Comparison of ENCODE assay signal across 8 cellular contexts in the genomic region with DNA sequence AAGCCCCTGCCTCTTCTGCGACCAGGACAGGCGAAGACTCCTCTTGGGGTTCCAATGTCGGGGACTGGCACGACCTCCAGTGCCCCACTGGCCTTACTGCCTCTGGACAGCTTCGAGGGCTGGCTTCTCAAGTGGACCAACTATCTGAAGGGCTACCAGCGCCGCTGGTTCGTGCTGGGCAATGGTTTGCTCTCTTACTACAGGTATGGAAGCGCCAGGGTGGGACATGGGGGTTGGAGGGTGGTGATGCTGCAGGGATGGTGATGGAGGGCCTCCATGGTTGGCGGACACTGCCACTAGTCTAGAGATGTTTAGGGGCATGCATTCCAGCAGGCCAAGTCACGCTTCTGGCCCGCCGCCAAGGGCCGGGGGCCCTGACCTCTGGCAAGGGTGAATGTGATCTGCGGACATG. TPM values are rescaled to one million over a fixed set of nuclear protein-coding genes. Genes with fewer than 3 reads are reported as not detected.
DNase-seq lines count a peak whose midpoint lies in the region; ATAC-seq and TF ChIP-seq lines count a peak whose summit lies in the region.

No MANE protein-coding gene starts in this region.

- H3K36me3 ChIP-seq in GM23338 (ENCODE audit: insufficient read depth) (no peaks in the 10 kb centered on the region), hepatocyte (replicated peaks; ENCODE audit: insufficient read depth, low read depth) (no peaks in the 10 kb centered on the region)

- no peaks in the 10 kb centered on the region for H3K79me2 ChIP-seq in GM23338 (replicated peaks; ENCODE audit: insufficient read depth)
- no peaks in the 10 kb centered on the region for H3K79me2 ChIP-seq in hepatocyte

- peaks cover 23% of the 10 kb centered on the region for H3K27me3 ChIP-seq in GM23338 (ENCODE audit: insufficient read depth)
- H3K27me3 ChIP-seq in hepatocyte = peaks cover 3% of the 10 kb centered on the region

- H3K36me3 Mint-ChIP-seq in GM23338 (ENCODE audit: low read depth) = no peaks in the 10 kb centered on the region
- no peaks in the 10 kb centered on the region for H3K36me3 Mint-ChIP-seq in activated T-helper 17 cell treated with anti-CD3 and anti-CD28 coated beads, Interleukin-2, amount 50 U/mL, for 72 hours (ENCODE audit: low read depth)

- no peaks in the 10 kb centered on the region for H3K9me3 Mint-ChIP-seq in GM23338
- H3K9me3 Mint-ChIP-seq in activated T-helper 17 cell treated with anti-CD3 and anti-CD28 coated beads, Interleukin-2, amount 50 U/mL, for 72 hours = no peaks in the 10 kb centered on the region

- H3K4me3 Mint-ChIP-seq in GM23338 = peak overlapping the region; percentile 69
- H3K4me3 Mint-ChIP-seq in activated T-helper 17 cell treated with anti-CD3 and anti-CD28 coated beads, Interleukin-2, amount 50 U/mL, for 72 hours = peak overlapping the region; percentile 69

- TF ChIP-seq CTCF in GM23338 (conservative IDR thresholded peaks at IDR 0.05; ENCODE audit: low read depth in 2 of 2) (0 out of 4 replicates have a peak, but pooled peaks of 1 of the 2 experiments have one; percentile 11), hepatocyte (IDR thresholded peaks at IDR 0.05; ENCODE audit: poor library complexity) (no peak)

- H3K4me1 ChIP-seq in GM23338 (ENCODE audit: insufficient read depth) = no peaks in the 10 kb centered on the region
- H3K4me1 ChIP-seq in hepatocyte (ENCODE audit: insufficient read depth) = peaks cover 7% of the 10 kb centered on the region

- H3K27me3 Mint-ChIP-seq in GM23338 (ENCODE audit: insufficient read depth, low read depth, poor library complexity) = peaks cover 19% of the 10 kb centered on the region
- peaks cover 9% of the 10 kb centered on the region for H3K27me3 Mint-ChIP-seq in activated T-helper 17 cell treated with anti-CD3 and anti-CD28 coated beads, Interleukin-2, amount 50 U/mL, for 72 hours

- H3K4me2 ChIP-seq in GM23338 (peak overlapping the region; percentile 93), hepatocyte (peak overlapping the region; percentile 99)

- peaks cover 5% of the 10 kb centered on the region; the same call in 2 of the 3 replicates for H3K4me1 Mint-ChIP-seq in GM23338
- H3K4me1 Mint-ChIP-seq in activated T-helper 17 cell treated with anti-CD3 and anti-CD28 coated beads, Interleukin-2, amount 50 U/mL, for 72 hours = no peaks in the 10 kb centered on the region

- intact Hi-C loops in sciatic nerve (cut with DNase I) = no loop called here

- H3K4me3 ChIP-seq in GM23338 (peak overlapping the region; percentile 86), hepatocyte (peak overlapping the region; percentile 87)

- DNase-seq in GM23338 (ENCODE audit: low spot score) (no peak), hepatocyte (ENCODE audit: low spot score) (no peak), sciatic nerve (ENCODE audit: low spot score) (peak; percentile 57), AG20443 (ENCODE audit: low spot score) (no peak)

- H3K9me2 ChIP-seq in GM23338 (ENCODE audit: insufficient read depth) (no peaks in the 10 kb centered on the region), hepatocyte (replicated peaks; ENCODE audit: insufficient read depth) (no peaks in the 10 kb centered on the region)

- H3K9me3 ChIP-seq in hepatocyte (ENCODE audit: low read depth) = no peaks in the 10 kb centered on the region

- H3F3A ChIP-seq in GM23338 (replicated peaks; ENCODE audit: low read depth) = no peaks in the 10 kb centered on the region

- 67% methylated on average over 15 of the region's 15 CpGs for WGBS in hepatocyte (ENCODE audit: low lambda C conversion rate, missing lambda C conversion rate)

- no peak overlapping the region for H3K27ac Mint-ChIP-seq in GM23338
- H3K27ac Mint-ChIP-seq in activated T-helper 17 cell treated with anti-CD3 and anti-CD28 coated beads, Interleukin-2, amount 50 U/mL, for 72 hours = peak overlapping the region; percentile 50

- peak overlapping the region; percentile 95 for H2AFZ ChIP-seq in GM23338
- H2AFZ ChIP-seq in hepatocyte = peak overlapping the region; percentile 100

- H4K20me1 ChIP-seq in GM23338 (replicated peaks; ENCODE audit: insufficient read depth) (no peaks in the 10 kb centered on the region; the same call in 1 of the 2 replicates), hepatocyte (ENCODE audit: insufficient read depth, poor library complexity, severe bottlenecking) (no peaks in the 10 kb centered on the region)

- H3K27ac ChIP-seq in GM23338 (ENCODE audit: low read depth) (no peak overlapping the region), hepatocyte (no peak overlapping the region)

- ATAC-seq in GM23338 (peak; percentile 14), sciatic nerve (no peak), HG03432 (IDR thresholded peaks at IDR 0.05; ENCODE audit: unreplicated experiment) (no peak), HG03378 (IDR thresholded peaks at IDR 0.05; ENCODE audit: unreplicated experiment) (no peak), GM19395 (IDR thresholded peaks at IDR 0.05; ENCODE audit: unreplicated experiment) (no peak)
- ATAC-seq in activated T-helper 17 cell treated with anti-CD3 and anti-CD28 coated beads, Interleukin-2, amount 50 U/mL, for 72 hours (replicated peaks) = no peak

TF ChIP-seq in GM23338, 12 proteins besides CTCF, POLR2A, EP300 and RAD21:
- TF ChIP-seq ZNF331 (CRISPR knock-in tag; IDR thresholded peaks at IDR 0.05; ENCODE audit: low read depth) (no peak), ZNF114 (CRISPR knock-in tag; IDR thresholded peaks at IDR 0.05) (no peak), EZH2 (IDR thresholded peaks at IDR 0.05; ENCODE audit: low read depth, unreplicated experiment) (no peak)
- TF ChIP-seq, protein P1, sequence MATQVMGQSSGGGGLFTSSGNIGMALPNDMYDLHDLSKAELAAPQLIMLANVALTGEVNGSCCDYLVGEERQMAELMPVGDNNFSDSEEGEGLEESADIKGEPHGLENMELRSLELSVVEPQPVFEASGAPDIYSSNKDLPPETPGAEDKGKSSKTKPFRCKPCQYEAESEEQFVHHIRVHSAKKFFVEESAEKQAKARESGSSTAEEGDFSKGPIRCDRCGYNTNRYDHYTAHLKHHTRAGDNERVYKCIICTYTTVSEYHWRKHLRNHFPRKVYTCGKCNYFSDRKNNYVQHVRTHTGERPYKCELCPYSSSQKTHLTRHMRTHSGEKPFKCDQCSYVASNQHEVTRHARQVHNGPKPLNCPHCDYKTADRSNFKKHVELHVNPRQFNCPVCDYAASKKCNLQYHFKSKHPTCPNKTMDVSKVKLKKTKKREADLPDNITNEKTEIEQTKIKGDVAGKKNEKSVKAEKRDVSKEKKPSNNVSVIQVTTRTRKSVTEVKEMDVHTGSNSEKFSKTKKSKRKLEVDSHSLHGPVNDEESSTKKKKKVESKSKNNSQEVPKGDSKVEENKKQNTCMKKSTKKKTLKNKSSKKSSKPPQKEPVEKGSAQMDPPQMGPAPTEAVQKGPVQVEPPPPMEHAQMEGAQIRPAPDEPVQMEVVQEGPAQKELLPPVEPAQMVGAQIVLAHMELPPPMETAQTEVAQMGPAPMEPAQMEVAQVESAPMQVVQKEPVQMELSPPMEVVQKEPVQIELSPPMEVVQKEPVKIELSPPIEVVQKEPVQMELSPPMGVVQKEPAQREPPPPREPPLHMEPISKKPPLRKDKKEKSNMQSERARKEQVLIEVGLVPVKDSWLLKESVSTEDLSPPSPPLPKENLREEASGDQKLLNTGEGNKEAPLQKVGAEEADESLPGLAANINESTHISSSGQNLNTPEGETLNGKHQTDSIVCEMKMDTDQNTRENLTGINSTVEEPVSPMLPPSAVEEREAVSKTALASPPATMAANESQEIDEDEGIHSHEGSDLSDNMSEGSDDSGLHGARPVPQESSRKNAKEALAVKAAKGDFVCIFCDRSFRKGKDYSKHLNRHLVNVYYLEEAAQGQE (IDR thresholded peaks at IDR 0.05; ENCODE audit: unreplicated experiment) = no peak

RNA-seq across cellular contexts. Expression of gene OSBP2, which starts 0.7 kb away (rescaled TPM):
- 2.9 and 7.1 TPM in 2 replicates for total RNA-seq in GM23338 (2014; rRNA removed; shearing (Covaris generic))
- 1.7 and 2.1 TPM in 2 replicates for polyA plus RNA-seq in GM23338 (2016; fragmentation: Nextera tagmentation; extraction: Ambion mirVana)
- total RNA-seq in activated T-helper 17 cell treated with anti-CD3 and anti-CD28 coated beads, Interleukin-2, amount 50 U/mL, for 72 hours = 10 to 100 TPM in 1 of 2 donors, 1 to 10 TPM in 1; 3.1 to 16.7 TPM
- 18.8 and 23.0 TPM in 2 replicates for total RNA-seq in hepatocyte
- 22.4 and 25.5 TPM in 2 replicates for polyA plus RNA-seq in hepatocyte
- total RNA-seq in sciatic nerve = 12.0 TPM

RNA-seq across cellular contexts. Expression of gene DUSP18, which starts 27.7 kb away (rescaled TPM):
- total RNA-seq in GM23338 (2014; rRNA removed; shearing (Covaris generic)) = 1.5 and 2.7 TPM in 2 replicates
- polyA plus RNA-seq in GM23338 (2016; fragmentation: Nextera tagmentation; extraction: Ambion mirVana) (1.7 and 2.2 TPM in 2 replicates), hepatocyte (7.9 and 11.2 TPM in 2 replicates)
- total RNA-seq in activated T-helper 17 cell treated with anti-CD3 and anti-CD28 coated beads, Interleukin-2, amount 50 U/mL, for 72 hours = 1 to 10 TPM; 9.6 to 9.7 TPM
- total RNA-seq in hepatocyte (7.7 and 10.4 TPM in 2 replicates), sciatic nerve (12.3 TPM)

RNA-seq across cellular contexts. Expression of gene SLC35E4, which starts 59.8 kb away (rescaled TPM):
- total RNA-seq in GM23338 (2014; rRNA removed; shearing (Covaris generic)) = 10.4 and 11.3 TPM in 2 replicates
- polyA plus RNA-seq in GM23338 (2016; fragmentation: Nextera tagmentation; extraction: Ambion mirVana) = 2.6 and 4.3 TPM in 2 replicates
- total RNA-seq in activated T-helper 17 cell treated with anti-CD3 and anti-CD28 coated beads, Interleukin-2, amount 50 U/mL, for 72 hours = 10 to 100 TPM in 1 of 2 donors, 1 to 10 TPM in 1; 5.8 to 16.1 TPM
- total RNA-seq in hepatocyte = 1.4 and 3.1 TPM in 2 replicates
- 5.5 and 5.8 TPM in 2 replicates for polyA plus RNA-seq in hepatocyte
- 3.4 TPM for total RNA-seq in sciatic nerve
